1 cellular context compared by ENCODE assay signal in the genomic region with DNA sequence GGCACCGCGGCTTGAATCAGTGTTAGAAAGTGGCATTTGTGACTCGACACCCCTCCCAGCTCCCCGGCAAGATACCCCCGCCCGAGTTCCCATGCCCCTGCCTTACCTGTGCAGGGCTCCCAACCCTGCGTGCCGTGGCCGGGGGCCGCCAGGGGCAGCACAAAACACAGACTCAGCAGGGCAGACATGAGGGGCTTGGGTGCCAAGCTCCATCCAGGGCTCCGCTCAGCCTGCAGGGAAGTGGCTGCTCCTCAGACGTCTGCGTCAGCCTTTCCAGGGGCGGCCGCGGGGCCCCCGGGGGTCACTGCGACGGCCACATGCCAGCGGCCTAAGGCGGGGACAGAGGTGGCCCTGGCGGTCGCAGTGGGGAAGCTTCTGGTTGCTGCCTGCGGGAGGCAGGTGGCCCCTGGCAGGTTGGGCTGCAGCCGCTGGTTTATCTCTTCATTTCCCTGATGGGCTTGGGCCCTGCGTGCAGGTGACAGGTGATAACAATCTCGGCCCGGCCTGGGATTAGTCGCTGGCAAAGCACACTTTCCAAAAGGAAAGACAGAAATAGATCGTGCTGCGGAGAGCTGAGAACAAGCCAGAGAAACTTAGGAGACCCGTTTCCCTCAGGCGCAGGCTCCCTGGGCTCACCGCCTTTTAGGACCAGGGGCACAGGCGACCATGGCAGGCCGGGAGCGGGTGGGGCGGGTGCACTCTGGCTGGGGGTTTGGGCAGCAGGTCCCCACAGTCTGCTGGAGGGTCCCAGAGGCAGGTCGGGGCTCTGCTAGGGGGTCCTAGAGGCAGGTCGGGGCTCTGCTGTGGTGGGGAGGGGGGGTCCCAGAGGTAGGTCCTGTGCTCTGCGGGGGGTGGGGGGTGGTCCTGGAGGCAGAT.
TF ChIP-seq lines count a peak whose summit lies in the region.

Gene TSPEAR (minus strand): TSS at position 246 of the 876 bp plus-strand sequence. CDS start 58 bp downstream, at position 188.

TF ChIP-seq in SK-N-SH treated with all-trans-retinoic acid at 6 μM for 48 hours, 23 proteins besides CTCF, POLR2A, EP300 and RAD21 (continued from another document):
- TF ChIP-seq ZFP30 (CRISPR knock-in tag; IDR thresholded peaks at IDR 0.05), result no peak
- TF ChIP-seq RARB (CRISPR knock-in tag; IDR thresholded peaks at IDR 0.05), result no peak
- no peak for TF ChIP-seq ARNTL (CRISPR knock-in tag; IDR thresholded peaks at IDR 0.05; ENCODE audit: borderline replicate concordance, low read depth)
- no peak for TF ChIP-seq GLIS3 (CRISPR knock-in tag; IDR thresholded peaks at IDR 0.05)
- no peak for TF ChIP-seq ZFP3 (CRISPR knock-in tag; IDR thresholded peaks at IDR 0.05)
- TF ChIP-seq ZNF8 (CRISPR knock-in tag; IDR thresholded peaks at IDR 0.05), result no peak
- no peak for TF ChIP-seq BACH2 (CRISPR knock-in tag; IDR thresholded peaks at IDR 0.05; ENCODE audit: borderline replicate concordance)
- no peak for TF ChIP-seq CSDC2 (CRISPR knock-in tag; IDR thresholded peaks at IDR 0.05)
- TF ChIP-seq SNAI2 (CRISPR knock-in tag; IDR thresholded peaks at IDR 0.05), result no peak
- no peak for TF ChIP-seq TCF4 (CRISPR knock-in tag; IDR thresholded peaks at IDR 0.05; ENCODE audit: borderline replicate concordance)
- TF ChIP-seq ZC3H10 (CRISPR knock-in tag; IDR thresholded peaks at IDR 0.05), result no peak
- TF ChIP-seq OSR1 (CRISPR knock-in tag; IDR thresholded peaks at IDR 0.05), result no peak
- no peak for TF ChIP-seq CREB5 (CRISPR knock-in tag; IDR thresholded peaks at IDR 0.05; ENCODE audit: low read depth)
- no peak for TF ChIP-seq ESRRG (CRISPR knock-in tag; IDR thresholded peaks at IDR 0.05)
